In the genomic region with DNA sequence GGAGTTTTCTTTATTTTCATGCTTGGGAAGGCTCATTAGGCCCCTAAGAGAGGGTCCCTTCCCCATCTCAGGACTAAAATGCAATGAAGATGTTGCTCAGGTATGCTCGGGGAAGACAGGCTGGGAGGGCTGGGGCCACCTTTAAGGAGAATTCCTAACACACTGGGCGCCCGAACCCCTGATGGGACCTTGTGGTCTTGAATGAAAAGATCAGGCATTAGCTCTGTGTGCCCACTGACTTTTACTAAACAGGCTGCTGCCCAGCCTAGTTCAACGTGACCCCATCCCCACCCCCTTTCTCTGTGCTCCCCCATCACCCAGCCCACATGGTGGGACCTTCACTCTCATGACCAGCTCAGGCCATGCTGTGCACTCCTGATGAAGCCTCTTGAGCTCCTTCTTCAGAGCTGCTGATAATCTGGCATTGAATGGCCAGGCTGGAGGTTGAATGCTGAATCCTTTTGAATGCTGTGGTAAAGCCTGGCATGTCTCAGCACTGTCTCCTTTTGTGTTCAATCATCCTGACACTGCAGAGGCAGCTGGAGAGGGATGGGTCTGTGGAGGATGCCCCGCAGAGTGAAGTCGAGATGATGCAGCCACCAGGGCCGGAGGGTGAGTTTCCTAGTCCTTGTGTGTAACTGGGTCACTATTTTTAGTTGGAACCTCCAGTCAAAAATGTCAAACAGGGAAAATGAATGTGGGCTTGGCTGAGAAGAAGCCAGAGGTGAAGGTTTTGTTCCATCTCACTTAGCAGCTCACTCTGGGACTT, we compare ENCODE assay signal across 18 cellular contexts.
DNase-seq lines count a peak whose midpoint lies in the region; ATAC-seq, FAIRE-seq and TF ChIP-seq lines count a peak whose summit lies in the region.
"Had no signal": no experiment of that assay in that cellular context is flagged by ENCODE, and none has a peak within 500 bp of the region (broad histone marks: within the 10 kb centered on the region; RNA-seq: fewer than 3 reads in every experiment).

No MANE protein-coding gene starts in this region.

- TF ChIP-seq CTCF in gastroesophageal sphincter (IDR thresholded peaks at IDR 0.05) = no peak
- TF ChIP-seq CTCF in neural progenitor cell (IDR thresholded peaks at IDR 0.05) = no peak
- no peak for TF ChIP-seq CTCF in PC-9 (conservative IDR thresholded peaks at IDR 0.05)

- ATAC-seq in gastroesophageal sphincter (peak; percentile 41), HG02642 (IDR thresholded peaks at IDR 0.05; ENCODE audit: poor library complexity, unreplicated experiment) (no peak), HG02678 (IDR thresholded peaks at IDR 0.05; ENCODE audit: unreplicated experiment) (no peak)
- ATAC-seq: HepG2 had no signal

- H3K27ac Mint-ChIP-seq in neural progenitor cell = peak overlapping the region; percentile 63
- H3K27ac Mint-ChIP-seq: CD8-positive, alpha-beta memory T cell had no signal

- TF ChIP-seq EP300 in gastroesophageal sphincter (IDR thresholded peaks at IDR 0.05) = no peak

- no peak for TF ChIP-seq POLR2A in gastroesophageal sphincter (IDR thresholded peaks at IDR 0.05)

- H3K79me2 ChIP-seq in neural progenitor cell (ENCODE audit: low read depth) = no peaks in the 10 kb centered on the region
- H3K79me2 ChIP-seq in PC-9 (ENCODE audit: low read depth) = no peaks in the 10 kb centered on the region

- no peaks in the 10 kb centered on the region for H4K20me1 ChIP-seq in neural progenitor cell (ENCODE audit: low read depth)
- no peaks in the 10 kb centered on the region for H4K20me1 ChIP-seq in PC-9 (ENCODE audit: insufficient read depth)

- POLR2A ChIA-PET in PC-9 (lab: Charles Lee; ENCODE audit: unreplicated experiment) = no interaction called here

- CTCF ChIA-PET in PC-9 (lab: Charles Lee) = no interaction called here

- H3K27me3 Mint-ChIP-seq in neural progenitor cell (ENCODE audit: insufficient read depth, low read depth) = peaks cover 15% of the 10 kb centered on the region

- no peak overlapping the region for H3K4me3 Mint-ChIP-seq in neural progenitor cell
- H3K4me3 Mint-ChIP-seq: CD8-positive, alpha-beta memory T cell had no signal

- peak overlapping the region; percentile 49 for H3K4me2 ChIP-seq in neural progenitor cell
- H3K4me2 ChIP-seq in PC-9 = no peak overlapping the region
- H3K4me2 ChIP-seq: KMS-11 had no signal

- no TSS peak for BruUV-seq in PC-9 (replicated peaks; lab: Mats Ljungman, UMichigan)

- WGBS in gastroesophageal sphincter (ENCODE audit: low coverage in 1 of 2), 2 donors = 60 to 67% methylated on average over 5 of the region's 7 CpGs

- no peaks in the 10 kb centered on the region for H3K36me3 Mint-ChIP-seq in neural progenitor cell
- H3K36me3 Mint-ChIP-seq: CD8-positive, alpha-beta memory T cell had no signal

- no peak overlapping the region for H3K4me3 ChIP-seq in H7 (ENCODE audit: insufficient read depth, low read depth, low read length)
- H3K4me3 ChIP-seq in gastroesophageal sphincter = no peak overlapping the region
- H3K4me3 ChIP-seq in neural progenitor cell = no peak overlapping the region
- H3K4me3 ChIP-seq in PC-9 = no peak overlapping the region
- H3K4me3 ChIP-seq: Peyer's patch had no signal

- H3K4me1 ChIP-seq in gastroesophageal sphincter (peaks cover 0 to 33% (median 7%) of the 10 kb centered on the region in 3 donors), neural progenitor cell (peaks cover 32% of the 10 kb centered on the region), PC-9 (replicated peaks; ENCODE audit: insufficient read depth) (no peaks in the 10 kb centered on the region)
- H3K4me1 ChIP-seq: BE2C, Peyer's patch had no signal

- H3F3A ChIP-seq in neural progenitor cell (ENCODE audit: low read depth) (peaks cover 39% of the 10 kb centered on the region), PC-9 (ENCODE audit: insufficient read depth, low read depth) (no peaks in the 10 kb centered on the region)

- H3K27me3 ChIP-seq in H7 (ENCODE audit: control insufficient read depth, insufficient read depth, low read length) (no peaks in the 10 kb centered on the region), gastroesophageal sphincter (peaks cover 7% of the 10 kb centered on the region), neural progenitor cell (no peaks in the 10 kb centered on the region), PC-9 (ENCODE audit: insufficient read depth, low read depth) (peaks cover 86% of the 10 kb centered on the region)
- H3K27me3 ChIP-seq: BE2C, Peyer's patch had no signal

- H3K9ac ChIP-seq in neural progenitor cell = no peak overlapping the region
- H3K9ac ChIP-seq: KMS-11 had no signal

- FAIRE-seq in urothelium cell line (lab: Jason Lieb, UNC) = peak; percentile 20
- FAIRE-seq: HepG2 had no signal

- intact Hi-C loops in PC-9 (cut with micrococcal nuclease; ENCODE audit: unreplicated experiment) = no loop called here

- no peak overlapping the region for H3K27ac ChIP-seq in gastroesophageal sphincter
- no peak overlapping the region for H3K27ac ChIP-seq in neural progenitor cell
- H3K27ac ChIP-seq in PC-9 = no peak overlapping the region
- H3K27ac ChIP-seq: KMS-11, Peyer's patch had no signal

- H3K36me3 ChIP-seq in H7 (replicated peaks; ENCODE audit: control insufficient read depth, insufficient read depth, low read length) = no peaks in the 10 kb centered on the region
- H3K36me3 ChIP-seq in gastroesophageal sphincter = no peaks in the 10 kb centered on the region
- no peaks in the 10 kb centered on the region for H3K36me3 ChIP-seq in neural progenitor cell
- no peaks in the 10 kb centered on the region for H3K36me3 ChIP-seq in PC-9 (ENCODE audit: low read depth)
- H3K36me3 ChIP-seq: BE2C, Peyer's patch had no signal

- H3K9me3 Mint-ChIP-seq in neural progenitor cell = peaks cover 2% of the 10 kb centered on the region

- H2AFZ ChIP-seq in neural progenitor cell (replicated peaks) = no peak overlapping the region
- no peak overlapping the region for H2AFZ ChIP-seq in PC-9

- H3K4me1 Mint-ChIP-seq in neural progenitor cell = peaks cover 28% of the 10 kb centered on the region
- H3K4me1 Mint-ChIP-seq: CD8-positive, alpha-beta memory T cell had no signal

- H3K9me3 ChIP-seq in gastroesophageal sphincter (no peaks in the 10 kb centered on the region), neural progenitor cell (ENCODE audit: low read depth) (no peaks in the 10 kb centered on the region), PC-9 (ENCODE audit: insufficient read depth, low read depth) (no peaks in the 10 kb centered on the region)
- H3K9me3 ChIP-seq: BE2C, Peyer's patch had no signal

- DNase-seq in H7 = peak; percentile 55
- DNase-seq in neural progenitor cell (ENCODE audit: low spot score) = peak; percentile 60
- no peak for DNase-seq in urothelium cell line (ENCODE audit: low spot score)
- no peak for DNase-seq in NCI-H1417 (lab: John Stamatoyannopoulos, UW)
- DNase-seq in PC-9 = no peak
- DNase-seq: ACHN; BE2C; CD8-positive, alpha-beta memory T cell; NCI-H1092; NCI-H1694 treated with DMSO at 0.1 percent for 48 hours; NCI-H510A; Peyer's patch; SHP77 had no signal

- H3K9me2 ChIP-seq in PC-9 (ENCODE audit: insufficient read depth) = no peaks in the 10 kb centered on the region

Comparison
In these comparisons a context has a peak if more than half of its experiments do, and no peak if none do; other contexts are left out.
1. DNase-seq: peak in H7 (single experiment) and neural progenitor cell (single experiment); none in urothelium cell line (single experiment), NCI-H1417 (0 of 3) and PC-9 (0 of 2).